ENCODE assay signal across 27 cellular contexts in the genomic region with DNA sequence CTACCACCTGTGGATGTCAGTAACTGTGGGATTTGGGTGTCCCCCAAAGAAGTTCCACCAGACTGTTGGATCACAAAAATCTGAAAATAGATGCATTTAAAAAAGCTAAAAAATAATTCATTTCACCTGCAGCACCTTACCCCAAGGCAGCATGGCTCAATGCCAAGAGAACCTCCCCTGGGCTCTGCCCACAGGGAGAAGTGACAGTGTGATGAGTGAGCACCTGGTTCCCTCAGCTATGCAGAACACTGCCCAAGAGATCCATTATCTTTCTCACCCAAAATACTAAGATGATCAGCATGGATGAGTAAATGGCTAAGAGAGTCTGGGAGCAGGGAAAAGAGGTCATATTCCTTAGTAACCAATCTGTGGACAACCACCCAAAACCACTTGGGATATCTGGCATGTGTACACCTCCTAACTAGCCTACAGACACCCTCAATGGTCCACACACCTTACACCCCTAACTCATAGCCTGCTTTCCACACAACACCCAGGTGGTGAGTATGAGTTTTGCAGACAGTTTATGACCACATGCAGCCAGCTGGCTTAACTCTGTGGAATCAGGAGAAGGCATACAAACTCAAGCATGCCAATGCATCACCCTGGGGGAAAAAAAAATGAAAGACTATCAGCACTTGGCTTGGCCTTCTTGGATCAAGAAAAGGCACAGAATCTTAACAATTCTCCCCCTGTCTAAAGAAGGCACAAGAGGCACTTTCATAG.
"Had no signal": no experiment of that assay in that cellular context is flagged by ENCODE, and none has a peak within 500 bp of the region (broad histone marks: within the 10 kb centered on the region; RNA-seq: fewer than 3 reads in every experiment).

No MANE protein-coding gene starts in this region.

- H3K4me3 ChIP-seq: breast epithelium, esophagus muscularis mucosa, mucosa of descending colon, right lobe of liver, skin epidermis, testis, uterus had no signal

- H3K27ac ChIP-seq: breast epithelium, esophagus muscularis mucosa, neutrophil, right lobe of liver, skin epidermis, testis, uterus had no signal

- H3K36me3 Mint-ChIP-seq: activated CD8-positive, alpha-beta memory T cell treated with anti-CD3 and anti-CD28 coated beads, Interleukin-2, amount 10 ng/mL, durations not matched to agents 7 days and 5 days; activated naive CD4-positive, alpha-beta T cell treated with anti-CD3 and anti-CD28 coated beads, Interleukin-2, amount 50 U/mL, for 72 hours had no signal

- ATAC-seq: activated CD8-positive, alpha-beta memory T cell treated with anti-CD3 and anti-CD28 coated beads, Interleukin-2, amount 10 ng/mL, durations not matched to agents 7 days and 5 days; activated CD8-positive, alpha-beta T cell treated with anti-CD3 and anti-CD28 coated beads, Interleukin-2, amount 10 ng/mL, durations not matched to agents 7 days and 5 days; activated naive CD4-positive, alpha-beta T cell treated with anti-CD3 and anti-CD28 coated beads, Interleukin-2, amount 50 U/mL, for 72 hours; activated T-cell treated with anti-CD3 and anti-CD28 coated beads, Interleukin-2, amount 50 U/mL, for 72 hours; left ventricle myocardium superior; mucosa of descending colon; right lobe of liver; stimulated activated naive CD8-positive, alpha-beta T cell treated with anti-CD3 and anti-CD28 coated beads, Interleukin-15, Interleukin-2, amounts not matched to agents 100 U/mL and 50 U/mL, for 24 hours had no signal

- H3K27ac Mint-ChIP-seq: activated B cell treated with CpG ODN at 0.5 μM for 24 hours; activated CD8-positive, alpha-beta memory T cell treated with anti-CD3 and anti-CD28 coated beads, Interleukin-2, amount 10 ng/mL, durations not matched to agents 7 days and 5 days; activated CD8-positive, alpha-beta T cell treated with anti-CD3 and anti-CD28 coated beads, Interleukin-2, amount 10 ng/mL, durations not matched to agents 7 days and 5 days; activated naive CD4-positive, alpha-beta T cell treated with anti-CD3 and anti-CD28 coated beads, Interleukin-2, amount 50 U/mL, for 72 hours; activated T-cell treated with anti-CD3 and anti-CD28 coated beads, Interleukin-2, amount 50 U/mL, for 72 hours; dendritic cell treated with granulocyte-macrophage colony-stimulating factor and Interleukin-4, amounts not matched to agents 40 ng/mL and 50 ng/mL, for 4 days; nephron progenitor cell; progenitor cell of endocrine pancreas had no signal

- DNase-seq: activated B cell treated with CpG ODN at 0.5 μM for 24 hours; activated CD8-positive, alpha-beta memory T cell treated with anti-CD3 and anti-CD28 coated beads, Interleukin-2, amount 10 ng/mL, durations not matched to agents 7 days and 5 days; activated CD8-positive, alpha-beta T cell treated with anti-CD3 and anti-CD28 coated beads, Interleukin-2, amount 10 ng/mL, durations not matched to agents 7 days and 5 days; activated naive CD4-positive, alpha-beta T cell; activated T-cell treated with anti-CD3 and anti-CD28 coated beads for 4 hours; activated T-cell treated with anti-CD3 and anti-CD28 coated beads, Interleukin-2, amount 50 U/mL, for 72 hours; central memory CD4-positive, alpha-beta T cell; foreskin melanocyte; islet precursor cell; left ventricle myocardium superior; mucosa of descending colon; nephron progenitor cell; right lobe of liver; stimulated activated CD4-positive, alpha-beta T cell treated with anti-CD3 and anti-CD28 coated beads, Interleukin-12 subunit alpha, Interleukin-12 subunit beta, amount 100 ng/mL, for 4 hours; stimulated activated CD4-positive, alpha-beta T cell treated with anti-CD3 and anti-CD28 coated beads, Interleukin-4, amount 100 ng/mL, for 1 hour; stimulated activated naive CD8-positive, alpha-beta T cell treated with anti-CD3 and anti-CD28 coated beads, Interleukin-15, Interleukin-2, amounts not matched to agents 100 U/mL and 50 U/mL, for 24 hours; T1000; testis; trophoblast cell; uterus had no signal

- H3K4me1 ChIP-seq: breast epithelium, esophagus muscularis mucosa, right lobe of liver, testis, uterus had no signal

- H3K27me3 ChIP-seq: breast epithelium, esophagus muscularis mucosa, neutrophil, right lobe of liver, testis, uterus had no signal

- H3K9me3 ChIP-seq: mucosa of descending colon, neutrophil, right lobe of liver, testis, uterus had no signal

- H3K27me3 Mint-ChIP-seq: activated B cell treated with CpG ODN at 0.5 μM for 24 hours; activated CD8-positive, alpha-beta memory T cell treated with anti-CD3 and anti-CD28 coated beads, Interleukin-2, amount 10 ng/mL, durations not matched to agents 7 days and 5 days; dendritic cell treated with granulocyte-macrophage colony-stimulating factor and Interleukin-4, amounts not matched to agents 40 ng/mL and 50 ng/mL, for 4 days had no signal

- H3K4me1 Mint-ChIP-seq: activated B cell treated with CpG ODN at 0.5 μM for 24 hours; activated CD8-positive, alpha-beta memory T cell treated with anti-CD3 and anti-CD28 coated beads, Interleukin-2, amount 10 ng/mL, durations not matched to agents 7 days and 5 days; nephron progenitor cell had no signal

- H3K4me3 Mint-ChIP-seq: activated B cell treated with CpG ODN at 0.5 μM for 24 hours; activated CD8-positive, alpha-beta memory T cell treated with anti-CD3 and anti-CD28 coated beads, Interleukin-2, amount 10 ng/mL, durations not matched to agents 7 days and 5 days; activated CD8-positive, alpha-beta T cell treated with anti-CD3 and anti-CD28 coated beads, Interleukin-2, amount 10 ng/mL, durations not matched to agents 7 days and 5 days; activated T-cell treated with anti-CD3 and anti-CD28 coated beads, Interleukin-2, amount 50 U/mL, for 72 hours; dendritic cell treated with granulocyte-macrophage colony-stimulating factor and Interleukin-4, amounts not matched to agents 40 ng/mL and 50 ng/mL, for 4 days; nephron progenitor cell had no signal

- H3K36me3 ChIP-seq: breast epithelium, esophagus muscularis mucosa, neutrophil, right lobe of liver, uterus had no signal
